ENCODE assay signal across 11 cellular contexts in the genomic region with DNA sequence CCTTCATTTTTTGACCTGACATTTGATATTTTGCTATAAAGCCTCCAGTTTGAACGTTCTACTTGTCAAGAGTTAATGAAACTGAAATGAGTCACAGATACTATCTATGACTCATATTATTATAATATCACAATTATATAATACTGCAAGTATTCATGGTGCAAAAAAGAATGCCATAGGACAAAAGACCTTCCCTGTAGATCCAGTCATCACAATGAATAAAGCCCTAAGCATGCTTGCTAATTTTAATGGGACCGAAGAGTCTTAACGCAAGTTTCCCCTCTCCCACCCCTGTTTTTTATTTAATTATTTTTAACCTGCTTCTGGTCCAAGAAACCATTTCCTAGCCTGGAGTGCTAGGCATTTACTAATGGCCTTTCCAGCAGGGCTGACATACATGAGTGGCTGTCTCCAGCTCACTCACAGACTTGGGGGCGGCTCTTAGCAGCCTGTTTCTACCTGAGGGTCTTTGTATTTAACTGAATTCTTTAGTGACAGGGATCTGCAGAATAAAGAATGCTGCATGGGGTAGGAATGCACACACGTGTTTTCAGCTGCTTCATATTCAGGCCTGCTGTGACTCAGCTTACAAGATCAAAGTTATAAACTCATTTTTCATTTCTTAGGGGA.
A peak's percentile ranks its signal among the peaks of the same experiment; 100 is the strongest.
DNase-seq lines count a peak whose midpoint lies in the region; ATAC-seq and TF ChIP-seq lines count a peak whose summit lies in the region.
"Had no signal": no experiment of that assay in that cellular context is flagged by ENCODE, and none has a peak within 500 bp of the region (broad histone marks: within the 10 kb centered on the region; RNA-seq: fewer than 3 reads in every experiment).

No MANE protein-coding gene starts in this region.

- DNase-seq in CD8-positive, alpha-beta memory T cell, result no peak
- peak; percentile 62 for DNase-seq in NCI-H226
- DNase-seq in neural progenitor cell (ENCODE audit: low spot score), result peak; percentile 58
- DNase-seq in HEK293T (ENCODE audit: extremely low spot score), result no peak
- DNase-seq in sciatic nerve (ENCODE audit: low spot score), result no peak
- DNase-seq in NCI-H2107 (lab: John Stamatoyannopoulos, UW), result no peak
- DNase-seq: activated T-cell treated with anti-CD3 and anti-CD28 coated beads, Interleukin-2, amount 50 U/mL, for 24 hours; left lung; stimulated activated naive CD4-positive, alpha-beta T cell had no signal

- H3K4me1 ChIP-seq in CD8-positive, alpha-beta memory T cell (ENCODE audit: insufficient read depth, low read length), result peaks cover 6% of the 10 kb centered on the region
- peaks cover 20% of the 10 kb centered on the region for H3K4me1 ChIP-seq in ectodermal cell (ENCODE audit: control insufficient read depth, insufficient read depth, low read length)
- peaks cover 19% of the 10 kb centered on the region for H3K4me1 ChIP-seq in neural progenitor cell
- H3K4me1 ChIP-seq: left lung had no signal

- no peak overlapping the region for H3K4me2 ChIP-seq in neural progenitor cell

- CTCF ChIA-PET in CD8-positive, alpha-beta memory T cell (lab: Charles Lee), result interaction anchor here (0.8 to 2.3 kb wide), 4 partner anchors 18 to 61 kb away, joined by 3 to 11 read pairs (median 5); a partner anchor contains a TSS
- CTCF ChIA-PET in HEK293T (lab: Yijun Ruan, JAX), result no interaction called here

- POLR2A ChIA-PET in CD8-positive, alpha-beta memory T cell (lab: Charles Lee), result interaction anchor here (1.1 to 1.8 kb wide), 3 partner anchors 13 to 18 kb away, joined by 4 to 7 read pairs (median 5); no protein-coding TSS in a partner anchor
- POLR2A ChIA-PET in HEK293T (lab: Yijun Ruan, JAX), result no interaction called here

- WGBS in ectodermal cell, 2 experiments, result 36 to 55% methylated on average over 4 to 5 of the region's 5 CpGs

- peaks cover 0 to 9% (median 0%) of the 10 kb centered on the region in 3 donors for H3K36me3 Mint-ChIP-seq in CD8-positive, alpha-beta memory T cell
- no peaks in the 10 kb centered on the region for H3K36me3 Mint-ChIP-seq in neural progenitor cell

- H3K27me3 ChIP-seq in CD8-positive, alpha-beta memory T cell (ENCODE audit: insufficient read depth, low read length, poor library complexity, severe bottlenecking), result no peaks in the 10 kb centered on the region
- no peaks in the 10 kb centered on the region for H3K27me3 ChIP-seq in ectodermal cell (ENCODE audit: control insufficient read depth, insufficient read depth, low read length, poor library complexity, severe bottlenecking)
- H3K27me3 ChIP-seq in neural progenitor cell, result no peaks in the 10 kb centered on the region
- H3K27me3 ChIP-seq: left lung had no signal

- H3K4me1 Mint-ChIP-seq in CD8-positive, alpha-beta memory T cell, result peaks cover 37 to 64% (median 43%) of the 10 kb centered on the region in 3 donors
- H3K4me1 Mint-ChIP-seq in neural progenitor cell, result peaks cover 41% of the 10 kb centered on the region

- H3K4me3 Mint-ChIP-seq in CD8-positive, alpha-beta memory T cell, result peak overlapping the region in 1 of 7 donors; percentile 7
- H3K4me3 Mint-ChIP-seq in neural progenitor cell, result no peak overlapping the region
- H3K4me3 Mint-ChIP-seq: activated T-cell treated with anti-CD3 and anti-CD28 coated beads, Interleukin-2, amount 50 U/mL, for 24 hours had no signal

- H3K79me2 ChIP-seq in neural progenitor cell (ENCODE audit: low read depth), result no peaks in the 10 kb centered on the region

- H3K9ac ChIP-seq in neural progenitor cell, result no peak overlapping the region

- H3K4me3 ChIP-seq in CD8-positive, alpha-beta memory T cell (ENCODE audit: low read length), result no peak overlapping the region
- H3K4me3 ChIP-seq in ectodermal cell (ENCODE audit: insufficient read depth, low read depth, low read length) (no peak overlapping the region), neural progenitor cell (no peak overlapping the region)
- H3K4me3 ChIP-seq: left lung had no signal

- H3K36me3 ChIP-seq in CD8-positive, alpha-beta memory T cell (ENCODE audit: insufficient read depth, low read length), result no peaks in the 10 kb centered on the region
- H3K36me3 ChIP-seq in ectodermal cell (ENCODE audit: control insufficient read depth, insufficient read depth, low read length) (no peaks in the 10 kb centered on the region), neural progenitor cell (no peaks in the 10 kb centered on the region)
- H3K36me3 ChIP-seq: left lung had no signal

- H3K27me3 Mint-ChIP-seq in CD8-positive, alpha-beta memory T cell, result no peaks in the 10 kb centered on the region
- peaks cover 2% of the 10 kb centered on the region for H3K27me3 Mint-ChIP-seq in neural progenitor cell (ENCODE audit: insufficient read depth, low read depth)

- no peaks in the 10 kb centered on the region for H4K20me1 ChIP-seq in neural progenitor cell (ENCODE audit: low read depth)

- no peaks in the 10 kb centered on the region for H3F3A ChIP-seq in neural progenitor cell (ENCODE audit: low read depth)

- TF ChIP-seq CTCF in neural progenitor cell (IDR thresholded peaks at IDR 0.05), result no peak

- H2AFZ ChIP-seq in neural progenitor cell (replicated peaks), result no peak overlapping the region

- H3K9me3 Mint-ChIP-seq in CD8-positive, alpha-beta memory T cell, result peaks cover 0 to 2% (median 0%) of the 10 kb centered on the region in 5 donors
- no peaks in the 10 kb centered on the region for H3K9me3 Mint-ChIP-seq in neural progenitor cell
- H3K9me3 Mint-ChIP-seq: activated T-cell treated with anti-CD3 and anti-CD28 coated beads, Interleukin-2, amount 50 U/mL, for 24 hours had no signal

- no peak overlapping the region for H3K27ac ChIP-seq in CD8-positive, alpha-beta memory T cell (ENCODE audit: low read depth, low read length)
- H3K27ac ChIP-seq in ectodermal cell (ENCODE audit: insufficient read depth, low read depth, low read length, poor library complexity, severe bottlenecking) (peak overlapping the region; percentile 44), neural progenitor cell (no peak overlapping the region)
- H3K27ac ChIP-seq: left lung had no signal

- peak overlapping the region in 6 of 8 donors; percentile 29 to 86 (median 52) for H3K27ac Mint-ChIP-seq in CD8-positive, alpha-beta memory T cell
- H3K27ac Mint-ChIP-seq in neural progenitor cell, result peak overlapping the region; percentile 72
- H3K27ac Mint-ChIP-seq: activated T-cell treated with anti-CD3 and anti-CD28 coated beads, Interleukin-2, amount 50 U/mL, for 24 hours had no signal

- ATAC-seq in sciatic nerve (no peak), HG03108 (IDR thresholded peaks at IDR 0.05; ENCODE audit: unreplicated experiment) (no peak)
- ATAC-seq: left lung had no signal

- H3K9me3 ChIP-seq in CD8-positive, alpha-beta memory T cell (ENCODE audit: low read length), result no peaks in the 10 kb centered on the region
- H3K9me3 ChIP-seq in ectodermal cell (ENCODE audit: control insufficient read depth, low read length) (no peaks in the 10 kb centered on the region), neural progenitor cell (ENCODE audit: low read depth) (no peaks in the 10 kb centered on the region)
- H3K9me3 ChIP-seq: left lung had no signal

- intact Hi-C loops in sciatic nerve (cut with DNase I), result no loop called here

TF ChIP-seq in HEK293T, 16 proteins besides CTCF, POLR2A, EP300 and RAD21:
- TF ChIP-seq FOXK2 (IDR thresholded peaks at IDR 0.05) (no peak), SP1 (IDR thresholded peaks at IDR 0.05) (no peak), ZNF384 (IDR thresholded peaks at IDR 0.05) (no peak), FOXM1 (IDR thresholded peaks at IDR 0.05; ENCODE audit: borderline replicate concordance) (no peak), FOXA1 (IDR thresholded peaks at IDR 0.05) (no peak), L3MBTL2 (conservative IDR thresholded peaks at IDR 0.05) (no peak), ARNT (IDR thresholded peaks at IDR 0.05) (no peak), BHLHE40 (IDR thresholded peaks at IDR 0.05; ENCODE audit: borderline replicate concordance) (no peak), LEF1 (IDR thresholded peaks at IDR 0.05; ENCODE audit: borderline replicate concordance) (no peak), ELF4 (IDR thresholded peaks at IDR 0.05) (no peak), NFRKB (IDR thresholded peaks at IDR 0.05) (no peak), CTBP1 (IDR thresholded peaks at IDR 0.05; ENCODE audit: borderline replicate concordance) (no peak), HDGF (IDR thresholded peaks at IDR 0.05; ENCODE audit: borderline replicate concordance) (no peak), SUZ12 (IDR thresholded peaks at IDR 0.05) (no peak), TARDBP (IDR thresholded peaks at IDR 0.05) (no peak)
- TF ChIP-seq, protein P1, sequence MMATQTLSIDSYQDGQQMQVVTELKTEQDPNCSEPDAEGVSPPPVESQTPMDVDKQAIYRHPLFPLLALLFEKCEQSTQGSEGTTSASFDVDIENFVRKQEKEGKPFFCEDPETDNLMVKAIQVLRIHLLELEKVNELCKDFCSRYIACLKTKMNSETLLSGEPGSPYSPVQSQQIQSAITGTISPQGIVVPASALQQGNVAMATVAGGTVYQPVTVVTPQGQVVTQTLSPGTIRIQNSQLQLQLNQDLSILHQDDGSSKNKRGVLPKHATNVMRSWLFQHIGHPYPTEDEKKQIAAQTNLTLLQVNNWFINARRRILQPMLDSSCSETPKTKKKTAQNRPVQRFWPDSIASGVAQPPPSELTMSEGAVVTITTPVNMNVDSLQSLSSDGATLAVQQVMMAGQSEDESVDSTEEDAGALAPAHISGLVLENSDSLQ (IDR thresholded peaks at IDR 0.05), result no peak

Comparison
In these comparisons a context has a peak if more than half of its experiments do, and no peak if none do; other contexts are left out.
1. DNase-seq: peak in NCI-H226 (single experiment) and neural progenitor cell (single experiment); none in CD8-positive, alpha-beta memory T cell (0 of 5), HEK293T (single experiment), sciatic nerve (single experiment) and NCI-H2107 (single experiment).